ENCODE assay signal across 8 cellular contexts in genomic region chr18:49813321-49814146, GRCh38. TPM values are rescaled to one million over a fixed set of nuclear protein-coding genes. Genes with fewer than 3 reads are reported as not detected.
DNase-seq lines count a peak whose midpoint lies in the region; ATAC-seq, FAIRE-seq and TF ChIP-seq lines count a peak whose summit lies in the region.

TSS of gene ACAA2 (minus strand) at chr18:49813533. CDS start at chr18:49813484, 49 bp downstream.

- POLR2A ChIA-PET in A549 (lab: Yijun Ruan, JAX), result interaction anchor here (0.7 to 1.7 kb wide), 5 partner anchors 11 to 137 kb away, joined by 3 to 7 read pairs (median 3); no protein-coding TSS in a partner anchor

- FAIRE-seq in A549 (lab: Jason Lieb, UNC), result no peak

- H3K4me2 ChIP-seq in A549, result peak within 1 kb of the TSS; percentile 88
- peak within 1 kb of the TSS; percentile 93 for H3K4me2 ChIP-seq in smooth muscle cell

- H3K27ac ChIP-seq in A549 (peak within 1 kb of the TSS; percentile 92 to 97), VCaP (peak within 1 kb of the TSS; percentile 91), smooth muscle cell (ENCODE audit: low read depth) (peak within 1 kb of the TSS; percentile 88)

- no peaks in the 10 kb centered on the region for H3F3A ChIP-seq in smooth muscle cell (ENCODE audit: low read depth)

- peak within 1 kb of the TSS; percentile 87 for H3K9ac ChIP-seq in smooth muscle cell (ENCODE audit: low read depth)

- ATAC-seq in A549 (peak; percentile 92 to 94), GM18858 (IDR thresholded peaks at IDR 0.05; ENCODE audit: unreplicated experiment) (peak; percentile 75), HG03066 (IDR thresholded peaks at IDR 0.05; ENCODE audit: low read depth, unreplicated experiment) (peak; percentile 77)

- TF ChIP-seq POLR2A in A549 (IDR thresholded peaks at IDR 0.05; ENCODE audit: low read length), result peak; percentile 37; the same call in 1 of the 2 replicates

- no peak for TF ChIP-seq EP300 in A549 (IDR thresholded peaks at IDR 0.05)

- H3K79me2 ChIP-seq in smooth muscle cell (ENCODE audit: low read depth), result peaks cover 53% of the 10 kb centered on the region

- CTCF ChIA-PET in A549 (lab: Yijun Ruan, JAX), result interaction anchor here (3.1 kb wide), 1 partner anchor 46 kb away, joined by 14 read pairs; no protein-coding TSS in a partner anchor

- peak within 1 kb of the TSS; percentile 97 for H2AFZ ChIP-seq in smooth muscle cell (ENCODE audit: low read depth)

- in situ Hi-C loops in T47D (cut with HindIII; ENCODE audit: low pct_unique_long_range_greater_than_20kb, low sequenced_read_pairs), result no loop called here

- WGBS in A549 (ENCODE audit: missing lambda C conversion rate), result under 1% methylated on average over 18 of the region's 74 CpGs
- WGBS in smooth muscle cell (ENCODE audit: low lambda C conversion rate), result under 1% methylated on average over 73 of the region's 74 CpGs

- no peak for TF ChIP-seq RAD21 in A549 (conservative IDR thresholded peaks at IDR 0.05 in 1 of 2, IDR thresholded peaks at IDR 0.05 in 1 of 2)

- H3K4me1 ChIP-seq in A549 (peaks cover 14% of the 10 kb centered on the region), smooth muscle cell (ENCODE audit: low read depth) (peaks cover 24% of the 10 kb centered on the region)

- H3K9me3 ChIP-seq in A549 (no peaks in the 10 kb centered on the region), smooth muscle cell (replicated peaks; ENCODE audit: low read depth) (peaks cover 11% of the 10 kb centered on the region)

- H3K4me3 ChIP-seq in A549, result peak within 1 kb of the TSS; percentile 85
- H3K4me3 ChIP-seq in smooth muscle cell, result peak within 1 kb of the TSS; percentile 83

- TF ChIP-seq CTCF in A549 (IDR thresholded peaks at IDR 0.05) (no peak), VCaP (conservative IDR thresholded peaks at IDR 0.05) (no peak), smooth muscle cell (IDR thresholded peaks at IDR 0.05; ENCODE audit: borderline replicate concordance, insufficient read depth, poor library complexity, severe bottlenecking) (no peak)

- peaks cover 4% of the 10 kb centered on the region for H4K20me1 ChIP-seq in smooth muscle cell (ENCODE audit: low read depth)

- no peaks in the 10 kb centered on the region for H3K27me3 ChIP-seq in smooth muscle cell (ENCODE audit: low read depth)

- DNase-seq in A549 (ENCODE audit: low read depth in 1 of 2, low spot score in 1 of 2), result peak; percentile 35 to 80
- peak; percentile 90 for DNase-seq in NCI-H2171 treated with DMSO at 0.1 percent for 48 hours (lab: John Stamatoyannopoulos, UW)
- peak; percentile 51 to 77 for DNase-seq in T47D (ENCODE audit: low read depth in 1 of 2, low spot score in 1 of 2)
- DNase-seq in iPS-NIHi11 (ENCODE audit: low spot score), result peak; percentile 89
- DNase-seq in smooth muscle cell (lab: John Stamatoyannopoulos, UW; ENCODE audit: unreplicated experiment), result peak; percentile 57

- H3K36me3 ChIP-seq in smooth muscle cell (ENCODE audit: low read depth), result no peaks in the 10 kb centered on the region

TF ChIP-seq in A549, 52 proteins besides CTCF, POLR2A, EP300 and RAD21:
- TF ChIP-seq CBX2 (IDR thresholded peaks at IDR 0.05; ENCODE audit: borderline replicate concordance, low read depth) (no peak), MAX (IDR thresholded peaks at IDR 0.05) (peak; percentile 45), PHF8 (IDR thresholded peaks at IDR 0.05; ENCODE audit: borderline replicate concordance, low read depth) (peak; percentile 34), MAZ (IDR thresholded peaks at IDR 0.05; ENCODE audit: borderline replicate concordance, low read depth, low read length) (no peak), E2F6 (IDR thresholded peaks at IDR 0.05; ENCODE audit: borderline replicate concordance, low read depth) (peak; percentile 8; the same call in 1 of the 2 replicates), CEBPB (IDR thresholded peaks at IDR 0.05) (no peak)

RNA-seq across cellular contexts. Expression of gene ACAA2, which starts in this region (rescaled TPM):
- 30.9 and 40.0 TPM in 2 replicates for polyA plus RNA-seq in A549 (2011; rRNA removed)
- 17.5 and 18.6 TPM in 2 replicates for polyA plus RNA-seq in A549 (2012; cell fraction: cytosol; rRNA removed)
- polyA plus RNA-seq in A549 (2012; cell fraction: nucleus; rRNA removed), result 7.7 and 16.5 TPM in 2 replicates
- 47.5 to 50.3 TPM (median 48.7 TPM) in 3 replicates for polyA plus RNA-seq in A549 (2017; fragmentation: RNase III; extraction: RNeasy Plus Mini Kit Qiagen cat#74134 plus additional on column Dnase treatment)
- polyA minus RNA-seq in A549 (2011; rRNA and poly(A)+ RNA removed), result 16.4 and 21.5 TPM in 2 replicates
- 62.3 and 67.4 TPM in 2 replicates for total RNA-seq in smooth muscle cell
- 83.1 and 94.6 TPM in 2 replicates for polyA plus RNA-seq in smooth muscle cell

Comparison
In these comparisons a context has a peak if more than half of its experiments do, and no peak if none do; other contexts are left out.
1. Peak in every context shown above with its lines: DNase-seq, ATAC-seq, H3K4me3 ChIP-seq and H3K27ac ChIP-seq.